Comparison of ENCODE assay signal across 5 cellular contexts in the genomic region with DNA sequence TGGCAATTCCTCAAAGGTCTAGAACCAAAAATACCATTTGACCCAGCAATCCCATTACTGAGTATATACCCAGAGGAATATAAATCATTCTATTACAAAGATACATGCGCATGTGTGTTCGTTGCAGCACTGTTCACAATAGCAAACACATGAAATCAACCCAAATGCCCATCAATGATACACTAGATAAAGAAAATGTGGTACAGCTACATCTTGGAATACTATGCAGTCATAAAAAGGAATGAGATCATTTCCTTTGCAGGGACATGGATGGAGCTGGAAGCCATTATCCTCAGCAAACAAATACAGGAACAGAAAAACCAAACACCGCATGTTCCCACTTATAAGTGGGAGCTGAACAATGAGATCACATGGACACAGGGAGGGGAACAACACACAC.
A peak's percentile ranks its signal among the peaks of the same experiment; 100 is the strongest.
DNase-seq lines count a peak whose midpoint lies in the region; ATAC-seq, FAIRE-seq and TF ChIP-seq lines count a peak whose summit lies in the region.
"Not testable (repeated sequence)": the region's sequence is repeated elsewhere in the genome, so short reads cannot be mapped to it uniquely, and the experiment has no call there.

No MANE protein-coding gene starts in this region.

- not testable (repeated sequence) for H3K9me3 ChIP-seq in HEK293 (ENCODE audit: control insufficient read depth, insufficient read depth, low read depth, low read length); K562 (replicated peaks; ENCODE audit: control insufficient read depth, insufficient read depth, low read depth, low read length)

- not testable (repeated sequence) for H2AFZ ChIP-seq in K562 (ENCODE audit: low read depth, low read length)

- H3K4me1 ChIP-seq in HEK293 (ENCODE audit: control insufficient read depth, insufficient read depth, low read length); K562 (replicated peaks in 1 of 2; ENCODE audit: control insufficient read depth in 2 of 2, insufficient read depth in 2 of 2, low read length in 2 of 2): not testable (repeated sequence)

- DNase-seq in D721Med (ENCODE audit: insufficient read length, low spot score); K562 (ENCODE audit: extremely low read depth in 1 of 4, low spot score in 3 of 4); progenitor cell of endocrine pancreas (ENCODE audit: low spot score, unreplicated experiment): not testable (repeated sequence)

- CTCF ChIA-PET in HEK293 (lab: Yijun Ruan, JAX): interaction anchor here (0.6 kb wide), 1 partner anchor 325 kb away, joined by 3 read pairs; no protein-coding TSS in a partner anchor
- CTCF ChIA-PET in K562 (lab: Yijun Ruan, JAX; ENCODE audit: low intra/inter-chr PET ratio): not testable (repeated sequence)

- H3K27me3 ChIP-seq in K562 (ENCODE audit: control insufficient read depth in 2 of 2, insufficient read depth in 2 of 2, low read length in 2 of 2): not testable (repeated sequence)

- not testable (repeated sequence) for TF ChIP-seq EP300 in K562 (IDR thresholded peaks at IDR 0.05; ENCODE audit: low read length)

- FAIRE-seq in D721Med (lab: Jason Lieb, UNC): peak; percentile 51
- not testable (repeated sequence) for FAIRE-seq in K562 (lab: Jason Lieb, UNC)

- not testable (repeated sequence) for H3K27me3 Mint-ChIP-seq in nephron (ENCODE audit: low read depth); progenitor cell of endocrine pancreas

- not testable (repeated sequence) for H3K4me2 ChIP-seq in K562 (ENCODE audit: insufficient read depth, low read length)

- TF ChIP-seq CTCF in D721Med (IDR thresholded peaks at IDR 0.05; ENCODE audit: insufficient read depth, missing control alignments); HEK293 (tag by site-specific recombination; IDR thresholded peaks at IDR 0.05); K562 (IDR thresholded peaks at IDR 0.05 in 2 of 3, conservative IDR thresholded peaks at IDR 0.05 in 1 of 3; ENCODE audit: insufficient read depth in 2 of 3, low read depth in 1 of 3, low read length in 3 of 3); nephron (IDR thresholded peaks at IDR 0.05; ENCODE audit: unreplicated experiment in 3 of 3); progenitor cell of endocrine pancreas (IDR thresholded peaks at IDR 0.05; ENCODE audit: unreplicated experiment): not testable (repeated sequence)

- H3K9me1 ChIP-seq in K562 (ENCODE audit: control insufficient read depth, insufficient read depth, low read length): not testable (repeated sequence)

- 51% methylated on average over 3 of the region's 3 CpGs for whole genome bisulfite sequencing in K562 (ENCODE audit: insufficient coverage, low coverage, missing lambda C conversion rate)

- not testable (repeated sequence) for H3K9me3 Mint-ChIP-seq in nephron; progenitor cell of endocrine pancreas (ENCODE audit: low read depth)

- BruUV-seq in K562 (replicated peaks; lab: Mats Ljungman, UMichigan): not testable (repeated sequence)

- H3K4me3 ChIP-seq in HEK293 (ENCODE audit: low read depth, low read length); K562: not testable (repeated sequence)

- POLR2A ChIA-PET in HEK293 (lab: Yijun Ruan, JAX): not testable (repeated sequence)
- POLR2A ChIA-PET in K562 (lab: Yijun Ruan, JAX): interaction anchor here (1.9 kb wide), 1 partner anchor 11 kb away, joined by 9 read pairs; no protein-coding TSS in a partner anchor

- H3K36me3 ChIP-seq in HEK293 (ENCODE audit: control insufficient read depth in 2 of 2, insufficient read depth in 1 of 2, low read length in 2 of 2); K562 (ENCODE audit: control insufficient read depth, insufficient read depth, low read length): not testable (repeated sequence)

- H3K27ac ChIP-seq in HEK293 (ENCODE audit: extremely low read depth, low read depth, low read length); K562 (ENCODE audit: extremely low read depth, low read depth, low read length): not testable (repeated sequence)

- not testable (repeated sequence) for ATAC-seq in K562

- H3K27ac Mint-ChIP-seq in nephron: peak overlapping the region; percentile 30 to 77 (median 65)
- H3K27ac Mint-ChIP-seq in progenitor cell of endocrine pancreas: peak overlapping the region; percentile 29

- not testable (repeated sequence) for H4K20me1 ChIP-seq in K562 (replicated peaks; ENCODE audit: control insufficient read depth, insufficient read depth, low read length)

- H3K9ac ChIP-seq in K562 (ENCODE audit: insufficient read depth in 1 of 2, low read depth in 2 of 2, low read length in 2 of 2): not testable (repeated sequence)

- not testable (repeated sequence) for H3K4me3 Mint-ChIP-seq in nephron; progenitor cell of endocrine pancreas (ENCODE audit: low read depth)

- not testable (repeated sequence) for H3K36me3 Mint-ChIP-seq in nephron (ENCODE audit: low read depth); progenitor cell of endocrine pancreas (ENCODE audit: insufficient read depth)

- in situ Hi-C loops in K562 (cut with MboI): not testable (repeated sequence)

- H3K79me2 ChIP-seq in K562 (ENCODE audit: control insufficient read depth, insufficient read depth, low read length): not testable (repeated sequence)

- H3K4me1 Mint-ChIP-seq in nephron: peaks cover 37% of the 10 kb centered on the region
- peaks cover 18% of the 10 kb centered on the region for H3K4me1 Mint-ChIP-seq in progenitor cell of endocrine pancreas (ENCODE audit: low read depth)

- not testable (repeated sequence) for TF ChIP-seq RAD21 in K562 (CRISPR knock-in tag; conservative IDR thresholded peaks at IDR 0.05 in 1 of 2, IDR thresholded peaks at IDR 0.05 in 1 of 2)

- not testable (repeated sequence) for TF ChIP-seq POLR2A in K562 (conservative IDR thresholded peaks at IDR 0.05)

- intact Hi-C loops in K562 (cut with micrococcal nuclease): not testable (repeated sequence)

TF ChIP-seq in HEK293, 187 proteins besides CTCF, POLR2A, EP300 and RAD21:
- peak; percentile 54; the same call in 1 of the 2 replicates for TF ChIP-seq ZNF146 (tag by site-specific recombination; IDR thresholded peaks at IDR 0.05)

TF ChIP-seq in K562, 482 proteins besides CTCF, POLR2A, EP300 and RAD21:
- peak; percentile 54 for TF ChIP-seq ZNF146 (CRISPR knock-in tag; IDR thresholded peaks at IDR 0.05; ENCODE audit: unreplicated experiment)
